ENCODE assay signal across 18 cellular contexts in the genomic region with DNA sequence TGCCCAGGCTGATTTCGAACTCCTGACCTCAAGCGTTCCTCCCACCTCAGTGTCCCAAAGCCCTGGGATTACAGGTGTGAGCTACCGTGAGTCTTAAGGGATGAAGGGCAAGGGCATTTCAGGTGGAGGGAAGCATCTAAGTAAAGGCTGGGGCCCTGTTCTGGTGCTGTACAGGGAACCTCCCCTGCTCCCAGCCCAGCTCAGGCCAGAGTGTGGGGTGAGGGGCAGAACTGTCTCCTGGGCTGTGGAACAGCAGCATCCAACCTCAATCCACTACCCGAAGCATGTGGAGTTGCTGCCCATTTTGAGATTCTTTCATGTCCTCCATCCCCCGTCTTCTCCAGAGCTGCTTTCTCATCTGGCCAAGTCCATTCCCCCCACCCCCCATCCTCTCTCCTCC.
A peak's percentile ranks its signal among the peaks of the same experiment; 100 is the strongest.
DNase-seq lines count a peak whose midpoint lies in the region; ATAC-seq and TF ChIP-seq lines count a peak whose summit lies in the region.
"Had no signal": no experiment of that assay in that cellular context is flagged by ENCODE, and none has a peak within 500 bp of the region (broad histone marks: within the 10 kb centered on the region; RNA-seq: fewer than 3 reads in every experiment).

No MANE protein-coding gene starts in this region.

- H3K4me1 Mint-ChIP-seq in activated T-helper 17 cell treated with anti-CD3 and anti-CD28 coated beads, Interleukin-2, amount 50 U/mL, for 72 hours, result peaks cover 3% of the 10 kb centered on the region

- H2BK12ac ChIP-seq in mesenchymal stem cell (ENCODE audit: low read length in 2 of 2), result no peak overlapping the region

- no peak overlapping the region for H3K27ac ChIP-seq in IMR-90 (ENCODE audit: insufficient read depth, low read length)
- H3K27ac ChIP-seq in cingulate gyrus (ENCODE audit: low read depth, low read length), result peak overlapping the region; percentile 75
- H3K27ac ChIP-seq in mesenchymal stem cell (ENCODE audit: low read length, poor library complexity, severe bottlenecking), result no peak overlapping the region
- H3K27ac ChIP-seq in Peyer's patch, result no peak overlapping the region

- TF ChIP-seq RAD21 in IMR-90 (IDR thresholded peaks at IDR 0.05; ENCODE audit: low read length), result no peak

- H3K27me3 ChIP-seq in IMR-90 (ENCODE audit: control insufficient read depth, insufficient read depth, low read length), result no peaks in the 10 kb centered on the region
- no peaks in the 10 kb centered on the region for H3K27me3 ChIP-seq in mesenchymal stem cell (ENCODE audit: control insufficient read depth in 1 of 2, insufficient read depth in 1 of 2, low read length in 2 of 2)
- no peaks in the 10 kb centered on the region for H3K27me3 ChIP-seq in Peyer's patch

- H3K9me3 ChIP-seq in IMR-90 (ENCODE audit: control insufficient read depth, insufficient read depth, low read length) (no peaks in the 10 kb centered on the region), mesenchymal stem cell (ENCODE audit: control insufficient read depth, low read length) (no peaks in the 10 kb centered on the region), Peyer's patch (no peaks in the 10 kb centered on the region)
- H3K9me3 ChIP-seq: HAP-1 had no signal

- H2AFZ ChIP-seq in IMR-90 (replicated peaks; ENCODE audit: low read length, poor library complexity) (no peak overlapping the region), mesenchymal stem cell (ENCODE audit: low read depth, low read length) (no peak overlapping the region)

- H3K9ac ChIP-seq in IMR-90 (ENCODE audit: low read depth, low read length) (no peak overlapping the region), mesenchymal stem cell (ENCODE audit: low read length) (no peak overlapping the region)

- in situ Hi-C loops in IMR-90 (cut with MboI; ENCODE audit: low sequenced_read_pairs), result no loop called here

- H3K4me2 ChIP-seq in IMR-90 (ENCODE audit: low read depth, low read length) (no peak overlapping the region), mesenchymal stem cell (ENCODE audit: low read length, poor library complexity, severe bottlenecking) (no peak overlapping the region)

- ATAC-seq in IMR-90 (ENCODE audit: low read depth), result no peak
- no peak for ATAC-seq in activated T-helper 17 cell treated with anti-CD3 and anti-CD28 coated beads, Interleukin-2, amount 50 U/mL, for 72 hours (replicated peaks)
- ATAC-seq: Panc1, SK-N-SH treated with all-trans-retinoic acid at 6 μM for 48 hours had no signal

- no peak overlapping the region for H3K56ac ChIP-seq in IMR-90 (ENCODE audit: extremely low read depth, insufficient read depth, low read length)

- H4K91ac ChIP-seq in IMR-90 (ENCODE audit: insufficient read depth, low read depth, low read length) (no peak overlapping the region), mesenchymal stem cell (ENCODE audit: low read length) (no peak overlapping the region)

- H2AK5ac ChIP-seq in IMR-90 (ENCODE audit: low read depth, low read length) (no peak overlapping the region), mesenchymal stem cell (ENCODE audit: low read length, severe bottlenecking) (peak overlapping the region; percentile 54)

- H3K18ac ChIP-seq in IMR-90 (ENCODE audit: low read depth, low read length), result no peak overlapping the region
- peak overlapping the region in 1 of 2 experiments; percentile 18 for H3K18ac ChIP-seq in mesenchymal stem cell (ENCODE audit: low read depth in 1 of 2, low read length in 2 of 2)

- TF ChIP-seq CTCF in IMR-90 (conservative IDR thresholded peaks at IDR 0.05; ENCODE audit: low read depth, low read length), result no peak
- no peak for TF ChIP-seq CTCF in Peyer's patch (IDR thresholded peaks at IDR 0.05)

- no TSS peak for BruUV-seq in IMR-90 (replicated peaks; lab: Mats Ljungman, UMichigan)

- H3K4ac ChIP-seq in IMR-90 (ENCODE audit: low read depth, low read length) (no peak overlapping the region), mesenchymal stem cell (ENCODE audit: low read depth in 1 of 2, low read length in 2 of 2) (no peak overlapping the region)

- CTCF ChIA-PET in IMR-90 (lab: Yijun Ruan, JAX), result no interaction called here

- H2BK5ac ChIP-seq in IMR-90 (ENCODE audit: low read depth, low read length, poor library complexity, severe bottlenecking), result peak overlapping the region; percentile 8
- H2BK5ac ChIP-seq in mesenchymal stem cell (ENCODE audit: low read depth, low read length, poor library complexity, severe bottlenecking), result no peak overlapping the region

- no peak overlapping the region for H3K4me3 Mint-ChIP-seq in activated T-helper 17 cell treated with anti-CD3 and anti-CD28 coated beads, Interleukin-2, amount 50 U/mL, for 72 hours
- H3K4me3 Mint-ChIP-seq: CD4-positive, alpha-beta memory T cell had no signal

- H3K79me1 ChIP-seq in IMR-90 (ENCODE audit: low read depth in 1 of 2, low read length in 2 of 2) (peaks cover 40 to 91% of the 10 kb centered on the region in 2 experiments), mesenchymal stem cell (replicated peaks; ENCODE audit: low read length, poor library complexity, severe bottlenecking) (peaks cover 34% of the 10 kb centered on the region)

- no peaks in the 10 kb centered on the region for H3K36me3 Mint-ChIP-seq in activated T-helper 17 cell treated with anti-CD3 and anti-CD28 coated beads, Interleukin-2, amount 50 U/mL, for 72 hours (ENCODE audit: low read depth)

- TF ChIP-seq POLR2A in IMR-90 (IDR thresholded peaks at IDR 0.05; ENCODE audit: low read depth, low read length) (no peak), Peyer's patch (IDR thresholded peaks at IDR 0.05) (no peak)

- H3K27ac Mint-ChIP-seq in activated T-helper 17 cell treated with anti-CD3 and anti-CD28 coated beads, Interleukin-2, amount 50 U/mL, for 72 hours, result no peak overlapping the region

- H3K4me1 ChIP-seq in IMR-90 (ENCODE audit: control insufficient read depth, insufficient read depth, low read length) (peaks cover 6% of the 10 kb centered on the region; the same call in 1 of the 2 replicates), mesenchymal stem cell (ENCODE audit: control insufficient read depth, insufficient read depth, low read depth, low read length) (peaks cover 33% of the 10 kb centered on the region), Peyer's patch (no peaks in the 10 kb centered on the region)
- H3K4me1 ChIP-seq: HAP-1 had no signal

- peaks cover 8% of the 10 kb centered on the region; the same call in 1 of the 2 replicates for H4K20me1 ChIP-seq in IMR-90 (ENCODE audit: insufficient read depth, low read length)

- no peak for DNase-seq in IMR-90
- no peak for DNase-seq in mesenchymal stem cell
- DNase-seq in hepatic stellate cell (ENCODE audit: low spot score), result no peak
- no peak for DNase-seq in Peyer's patch
- no peak for DNase-seq in cerebellar nuclear complex (lab: John Stamatoyannopoulos, UW)
- DNase-seq: Calu3; CD4-positive, alpha-beta memory T cell; KBM-7; NCI-H1105 treated with DMSO at 0.1 percent for 48 hours; NCI-H1694 treated with DMSO at 0.1 percent for 48 hours; NCI-H2107; NCI-H2227 treated with DMSO at 0.1 percent for 48 hours; SHP77 had no signal

- H4K5ac ChIP-seq in IMR-90 (ENCODE audit: low read depth, low read length), result no peak overlapping the region

- H4K8ac ChIP-seq in IMR-90 (ENCODE audit: low read depth in 2 of 2, low read length in 2 of 2) (no peak overlapping the region; a peak in 1 of 4 replicates), mesenchymal stem cell (ENCODE audit: low read length) (no peak overlapping the region)

- H3K23ac ChIP-seq in IMR-90 (ENCODE audit: low read depth, low read length) (no peak overlapping the region), mesenchymal stem cell (ENCODE audit: low read length in 2 of 2) (no peak overlapping the region)

- intact Hi-C loops in IMR-90 (cut with micrococcal nuclease), result no loop called here

- H3K27me3 Mint-ChIP-seq in activated T-helper 17 cell treated with anti-CD3 and anti-CD28 coated beads, Interleukin-2, amount 50 U/mL, for 72 hours, result no peaks in the 10 kb centered on the region
- H3K27me3 Mint-ChIP-seq: CD4-positive, alpha-beta memory T cell had no signal

- H2BK15ac ChIP-seq in IMR-90 (ENCODE audit: low read depth, low read length) (no peak overlapping the region), mesenchymal stem cell (ENCODE audit: low read depth, poor library complexity, severe bottlenecking) (no peak overlapping the region)

- no peak overlapping the region for H2AK9ac ChIP-seq in IMR-90 (replicated peaks; ENCODE audit: low read depth, low read length, poor library complexity)

- WGBS in IMR-90 (ENCODE audit: extremely low coverage in 2 of 2, insufficient read length in 1 of 2), 2 experiments, result no CpG with 5 or more reads among the region's 5 CpGs
- WGBS in mesenchymal stem cell, result 88% methylated on average over 5 of the region's 5 CpGs

- H2BK120ac ChIP-seq in IMR-90 (ENCODE audit: low read depth, low read length) (no peak overlapping the region), mesenchymal stem cell (ENCODE audit: low read depth, low read length) (no peak overlapping the region)

- POLR2A ChIA-PET in IMR-90 (lab: Charles Lee; ENCODE audit: unreplicated experiment), result interaction anchor here (1.0 to 1.2 kb wide), 2 partner anchors 8 to 9 kb away, joined by 4 read pairs; no protein-coding TSS in a partner anchor

- no peaks in the 10 kb centered on the region for H3K9me3 Mint-ChIP-seq in activated T-helper 17 cell treated with anti-CD3 and anti-CD28 coated beads, Interleukin-2, amount 50 U/mL, for 72 hours

- H3K4me3 ChIP-seq in IMR-90 (ENCODE audit: insufficient read depth, low read depth, low read length) (no peak overlapping the region), mesenchymal stem cell (ENCODE audit: insufficient read depth in 1 of 2, low read depth in 1 of 2, low read length in 2 of 2) (no peak overlapping the region), Peyer's patch (no peak overlapping the region)
- H3K4me3 ChIP-seq: HAP-1 had no signal

- no peak overlapping the region; the same call in 1 of the 2 replicates for H3K14ac ChIP-seq in IMR-90 (replicated peaks; ENCODE audit: low read depth, low read length)
- no peak overlapping the region for H3K14ac ChIP-seq in mesenchymal stem cell (ENCODE audit: low read length in 2 of 2)

- H3K36me3 ChIP-seq in IMR-90 (ENCODE audit: control insufficient read depth, insufficient read depth, low read length) (no peaks in the 10 kb centered on the region), mesenchymal stem cell (ENCODE audit: control insufficient read depth in 1 of 2, insufficient read depth in 2 of 2, low read depth in 1 of 2, low read length in 2 of 2) (peaks cover 16 to 31% of the 10 kb centered on the region in 2 experiments), Peyer's patch (peaks cover 0 to 6% (median 0%) of the 10 kb centered on the region in 3 donors)
- H3K36me3 ChIP-seq: HAP-1 had no signal

- H2BK20ac ChIP-seq in IMR-90 (ENCODE audit: low read depth, low read length), result no peak overlapping the region

- dilution Hi-C loops in IMR-90 (cut with HindIII; ENCODE audit: low sequenced_read_pairs, unreplicated experiment), result no loop called here

- H3K9me1 ChIP-seq in IMR-90 (ENCODE audit: insufficient read depth, low read length), result peaks cover 21% of the 10 kb centered on the region

TF ChIP-seq in IMR-90, 13 proteins besides CTCF, POLR2A, EP300 and RAD21 (continues in another document):
- no peak for TF ChIP-seq CHD1 (IDR thresholded peaks at IDR 0.05; ENCODE audit: low read depth, low read length)
- TF ChIP-seq RFX5 (IDR thresholded peaks at IDR 0.05; ENCODE audit: low read depth, low read length), result no peak
- TF ChIP-seq BHLHE40 (IDR thresholded peaks at IDR 0.05; ENCODE audit: low read depth, low read length), result no peak
- no peak for TF ChIP-seq NFE2L2 (IDR thresholded peaks at IDR 0.05; ENCODE audit: low read depth, low read length)
- no peak for TF ChIP-seq MAZ (IDR thresholded peaks at IDR 0.05; ENCODE audit: borderline replicate concordance, low read depth, low read length)
